Comparison of ENCODE assay signal across 8 cellular contexts in genomic region chrX:55488559-55489314, GRCh38. TPM values are rescaled to one million over a fixed set of nuclear protein-coding genes. Genes with fewer than 3 reads are reported as not detected.
DNase-seq lines count a peak whose midpoint lies in the region; ATAC-seq lines count a peak whose summit lies in the region.

No MANE protein-coding gene starts in this region.

- no peaks in the 10 kb centered on the region for H3K4me1 ChIP-seq in effector memory CD4-positive, alpha-beta T cell (ENCODE audit: control insufficient read depth, insufficient read depth, low read length, poor library complexity, severe bottlenecking)

- POLR2A ChIA-PET in activated CD8-positive, alpha-beta T cell treated with anti-CD3 and anti-CD28 coated beads, Interleukin-2, amount 10 ng/mL, durations not matched to agents 7 days and 5 days (lab: Charles Lee) = interaction anchor here (0.7 to 1.5 kb wide), 6 partner anchors 37 to 849 kb away, joined by 3 to 11 read pairs (median 6); partner anchors contain the start of genes APEX2, MAGEH1 and RRAGB

- H3K27ac ChIP-seq in effector memory CD4-positive, alpha-beta T cell (ENCODE audit: insufficient read depth, low read length, poor library complexity, severe bottlenecking) = peak overlapping the region; percentile 89

- H3K36me3 Mint-ChIP-seq in activated CD8-positive, alpha-beta T cell treated with anti-CD3 and anti-CD28 coated beads, Interleukin-2, amount 10 ng/mL, durations not matched to agents 7 days and 5 days (ENCODE audit: low read depth) = peaks cover 2% of the 10 kb centered on the region

- DNase-seq in DMS 273 (lab: John Stamatoyannopoulos, UW; ENCODE audit: unreplicated experiment) (peak; percentile 64), DMS 273 treated with DMSO at 0.1 percent for 48 hours (lab: John Stamatoyannopoulos, UW) (no peak), NCI-H345 (lab: John Stamatoyannopoulos, UW) (peak; percentile 78), midbrain (lab: John Stamatoyannopoulos, UW) (peak; percentile 71)
- peak; percentile 73 for DNase-seq in activated CD8-positive, alpha-beta T cell treated with anti-CD3 and anti-CD28 coated beads, Interleukin-2, amount 10 ng/mL, durations not matched to agents 7 days and 5 days
- peak; percentile 12 to 49 (median 46) for DNase-seq in effector memory CD4-positive, alpha-beta T cell
- peak; percentile 35 for DNase-seq in stimulated activated CD8-positive, alpha-beta memory T cell treated with anti-CD3 and anti-CD28 coated beads, Interleukin-4, amount 100 ng/mL, for 24 hours (ENCODE audit: low read depth)

- no peaks in the 10 kb centered on the region for H3K36me3 ChIP-seq in effector memory CD4-positive, alpha-beta T cell (ENCODE audit: control insufficient read depth, insufficient read depth, low read length)

- H3K4me3 Mint-ChIP-seq in activated CD8-positive, alpha-beta T cell treated with anti-CD3 and anti-CD28 coated beads, Interleukin-2, amount 10 ng/mL, durations not matched to agents 7 days and 5 days = peak overlapping the region; percentile 87

- peak overlapping the region; percentile 96 for H3K27ac Mint-ChIP-seq in activated CD8-positive, alpha-beta T cell treated with anti-CD3 and anti-CD28 coated beads, Interleukin-2, amount 10 ng/mL, durations not matched to agents 7 days and 5 days

- no peaks in the 10 kb centered on the region for H3K27me3 Mint-ChIP-seq in activated CD8-positive, alpha-beta T cell treated with anti-CD3 and anti-CD28 coated beads, Interleukin-2, amount 10 ng/mL, durations not matched to agents 7 days and 5 days (ENCODE audit: low read depth)

- ATAC-seq in HG02884 (IDR thresholded peaks at IDR 0.05; ENCODE audit: unreplicated experiment) = peak; percentile 56
- ATAC-seq in activated CD8-positive, alpha-beta T cell treated with anti-CD3 and anti-CD28 coated beads, Interleukin-2, amount 10 ng/mL, durations not matched to agents 7 days and 5 days = peak; percentile 85

- no peaks in the 10 kb centered on the region for H3K9me3 Mint-ChIP-seq in activated CD8-positive, alpha-beta T cell treated with anti-CD3 and anti-CD28 coated beads, Interleukin-2, amount 10 ng/mL, durations not matched to agents 7 days and 5 days (ENCODE audit: insufficient read depth)

- H3K4me3 ChIP-seq in effector memory CD4-positive, alpha-beta T cell (ENCODE audit: insufficient read depth, low read depth, low read length, poor library complexity, severe bottlenecking) = peak overlapping the region; percentile 81

- no peaks in the 10 kb centered on the region for H3K27me3 ChIP-seq in effector memory CD4-positive, alpha-beta T cell (replicated peaks; ENCODE audit: control insufficient read depth, insufficient read depth, low read length, poor library complexity, severe bottlenecking)

- H3K9me3 ChIP-seq in effector memory CD4-positive, alpha-beta T cell (ENCODE audit: control insufficient read depth, low read length) = no peaks in the 10 kb centered on the region

- CTCF ChIA-PET in activated CD8-positive, alpha-beta T cell treated with anti-CD3 and anti-CD28 coated beads, Interleukin-2, amount 10 ng/mL, durations not matched to agents 7 days and 5 days (lab: Charles Lee) = interaction anchor here (1.1 to 1.6 kb wide), 5 partner anchors 36 to 419 kb away, joined by 3 to 9 read pairs (median 5); partner anchors contain the start of genes MAGEH1 and RRAGB

- H3K4me1 Mint-ChIP-seq in activated CD8-positive, alpha-beta T cell treated with anti-CD3 and anti-CD28 coated beads, Interleukin-2, amount 10 ng/mL, durations not matched to agents 7 days and 5 days (ENCODE audit: low read depth) = peaks cover 19% of the 10 kb centered on the region

RNA-seq across cellular contexts. Expression of gene USP51, which starts 0.9 kb away (rescaled TPM):
- total RNA-seq in activated CD8-positive, alpha-beta T cell treated with anti-CD3 and anti-CD28 coated beads, Interleukin-2, amount 10 ng/mL, durations not matched to agents 7 days and 5 days = 1 to 10 TPM; 1.2 TPM

RNA-seq across cellular contexts. Expression of gene MAGEH1, which starts 36.8 kb away (rescaled TPM):
- total RNA-seq in activated CD8-positive, alpha-beta T cell treated with anti-CD3 and anti-CD28 coated beads, Interleukin-2, amount 10 ng/mL, durations not matched to agents 7 days and 5 days = 10 to 100 TPM; 13.1 to 14.3 TPM
